ENCODE assay signal across 14 cellular contexts in the genomic region with DNA sequence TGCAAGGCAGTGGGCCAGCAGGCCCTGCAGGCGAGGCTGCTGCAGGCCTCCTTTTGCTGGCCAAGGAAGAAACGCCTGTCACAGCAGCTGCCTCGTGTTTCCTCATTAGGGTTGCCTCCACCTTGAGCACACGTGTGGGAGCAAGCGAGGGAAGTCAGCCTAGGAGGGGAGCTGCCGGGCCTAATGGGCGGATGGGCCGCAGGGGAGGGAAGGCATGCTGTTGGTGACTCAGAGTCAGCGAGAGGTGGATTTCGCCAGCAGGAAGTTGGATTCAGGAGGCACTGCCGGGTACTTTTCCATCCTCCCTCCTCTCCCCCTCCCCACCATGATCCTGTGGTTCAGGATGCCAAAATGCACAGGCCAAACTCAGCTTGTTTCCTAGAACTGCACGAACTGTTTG.
DNase-seq lines count a peak whose midpoint lies in the region; ATAC-seq lines count a peak whose summit lies in the region.
"Had no signal": no experiment of that assay in that cellular context is flagged by ENCODE, and none has a peak within 500 bp of the region (broad histone marks: within the 10 kb centered on the region; RNA-seq: fewer than 3 reads in every experiment).

No MANE protein-coding gene starts in this region.

- peak; percentile 85 for DNase-seq in Daoy (ENCODE audit: low read depth)
- peak; percentile 94 for DNase-seq in M059J (ENCODE audit: low read depth)
- peak; percentile 31 for DNase-seq in cerebellar cortex (ENCODE audit: low spot score)
- peak; percentile 11 for DNase-seq in left kidney (ENCODE audit: low read depth, low spot score)
- no peak for DNase-seq in DMS53 (lab: John Stamatoyannopoulos, UW)
- no peak for DNase-seq in activated effector memory CD4-positive, alpha-beta T cell treated with Interleukin-2 at 50 U/mL for 16 hours
- DNase-seq: activated CD4-positive, alpha-beta T cell treated with anti-CD3 and anti-CD28 coated beads for 36 hours; activated T-cell treated with anti-CD3 and anti-CD28 coated beads, Interleukin-2, amount 50 U/mL, for 1 hour; gastrocnemius medialis; right cardiac atrium; stimulated activated CD4-positive, alpha-beta T cell treated with anti-CD3 and anti-CD28 coated beads, Interleukin-4, amount 100 ng/mL, for 1 hour; T-helper 1 cell had no signal

- ATAC-seq in GM19023 (IDR thresholded peaks at IDR 0.05; ENCODE audit: unreplicated experiment) (no peak), HG03565 (IDR thresholded peaks at IDR 0.05; ENCODE audit: unreplicated experiment) (no peak)
- ATAC-seq: activated CD4-positive, alpha-beta T cell treated with anti-CD3 and anti-CD28 coated beads for 36 hours; gastrocnemius medialis; right cardiac atrium had no signal

Comparison
In these comparisons a context has a peak if more than half of its experiments do, and no peak if none do; other contexts are left out.
1. DNase-seq: peak in Daoy (single experiment), M059J (single experiment), cerebellar cortex (single experiment) and left kidney (single experiment); none in DMS53 (single experiment) and activated effector memory CD4-positive, alpha-beta T cell treated with Interleukin-2 at 50 U/mL for 16 hours (single experiment).